Comparison of ENCODE assay signal across 29 cellular contexts in the genomic region with DNA sequence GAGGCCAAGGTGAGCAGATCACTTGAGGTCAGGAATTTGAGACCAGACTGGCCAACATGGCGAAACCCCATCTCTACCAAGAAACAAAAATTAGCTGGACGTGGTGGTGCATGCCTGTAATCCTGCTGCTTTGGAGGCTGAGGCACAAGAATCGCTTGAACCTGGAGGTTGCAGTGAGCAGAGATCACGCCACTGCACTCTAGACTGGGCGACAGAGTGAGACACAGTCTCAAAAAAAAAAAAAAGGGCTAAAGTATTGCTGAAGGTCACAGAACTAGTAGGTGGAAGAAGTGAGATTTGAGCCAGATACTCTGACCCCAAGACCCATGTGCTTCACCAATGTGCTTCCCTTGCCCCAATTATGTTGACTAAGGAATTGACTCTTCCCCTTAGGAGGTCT.
"Had no signal": no experiment of that assay in that cellular context is flagged by ENCODE, and none has a peak within 500 bp of the region (broad histone marks: within the 10 kb centered on the region; RNA-seq: fewer than 3 reads in every experiment).

No MANE protein-coding gene starts in this region.

- H3K9me3 ChIP-seq: Peyer's patch, SJSA1, SK-N-SH had no signal

- H2AFZ ChIP-seq: PC-9 had no signal

- H3K9ac ChIP-seq: KMS-11, SK-N-SH had no signal

- H3K4me1 ChIP-seq: Peyer's patch, SJSA1 had no signal

- H3K4me2 ChIP-seq: KMS-11, PC-9, SK-N-SH had no signal

- H3K27me3 ChIP-seq: Peyer's patch had no signal

- H3K4me3 ChIP-seq: PC-9, Peyer's patch, SJSA1 had no signal

- DNase-seq: Karpas-422, MM.1S, MV-4-11, NCI-H1092, NCI-H1417, NCI-H1436, NCI-H146, NCI-H1694, NCI-H187, NCI-H1930, NCI-H2029 treated with DMSO at 0.1 percent for 48 hours, NCI-H2081 treated with DMSO at 0.1 percent for 48 hours, NCI-H2107, NCI-H2171, NCI-H226, NCI-H446 treated with DMSO at 0.1 percent for 48 hours, NCI-H510A, NCI-H524, NCI-H526 treated with DMSO at 0.1 percent for 48 hours, NCI-H774, Peyer's patch, Right ventricle myocardium superior, RPMI8226, SHP77 treated with DMSO at 0.1 percent for 48 hours, SK-N-SH, SW 1271 had no signal

- H3K36me3 ChIP-seq: Peyer's patch, SJSA1 had no signal

- H3K27ac ChIP-seq: KMS-11, PC-9, Peyer's patch, SJSA1 had no signal
